Comparison of ENCODE assay signal across 17 cellular contexts in the genomic region with DNA sequence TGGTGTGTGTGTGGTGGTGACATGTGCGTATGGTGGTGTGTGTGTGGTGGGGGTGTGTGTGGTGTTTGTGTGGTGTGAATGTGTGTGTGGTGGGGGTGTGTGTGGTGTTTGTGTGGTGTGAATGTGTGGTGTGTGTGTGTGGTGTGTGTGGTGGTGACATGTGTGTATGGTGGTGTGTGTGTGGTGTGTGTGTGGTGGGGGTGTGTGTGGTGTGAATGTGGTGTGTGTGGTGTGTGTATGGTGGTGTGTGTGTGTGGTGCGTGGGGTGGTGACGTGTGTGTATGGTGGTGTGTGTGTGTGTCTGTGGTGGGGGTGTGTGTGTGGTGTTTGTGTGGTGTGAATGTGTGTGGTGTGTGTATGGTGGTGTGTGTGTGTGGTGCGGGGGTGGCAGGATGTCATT.
DNase-seq lines count a peak whose midpoint lies in the region; ATAC-seq, FAIRE-seq and TF ChIP-seq lines count a peak whose summit lies in the region.
"Had no signal": no experiment of that assay in that cellular context is flagged by ENCODE, and none has a peak within 500 bp of the region (broad histone marks: within the 10 kb centered on the region; RNA-seq: fewer than 3 reads in every experiment).

No MANE protein-coding gene starts in this region.

- H3K27me3 ChIP-seq in bronchial epithelial cell (ENCODE audit: control insufficient read depth, insufficient read depth, low read length) (no peaks in the 10 kb centered on the region), HepG2 (ENCODE audit: control insufficient read depth in 1 of 2, insufficient read depth in 2 of 2, low read length in 2 of 2) (peaks cover 0 to 18% of the 10 kb centered on the region in 2 experiments; a peak in 3 of 5 replicates)
- H3K27me3 ChIP-seq: BLaER1 had no signal

- no TSS peak for BruUV-seq in HepG2 (replicated peaks; lab: Mats Ljungman, UMichigan)

- no peak overlapping the region for H3K4me2 ChIP-seq in HepG2 (ENCODE audit: low read depth, low read length)
- H3K4me2 ChIP-seq: BLaER1 had no signal

- TF ChIP-seq RAD21 in HepG2 (CRISPR knock-in tag; IDR thresholded peaks at IDR 0.05): no peak

- H3K4me1 ChIP-seq in HepG2 (ENCODE audit: insufficient read depth, low read length): no peaks in the 10 kb centered on the region
- H3K4me1 ChIP-seq: Caco-2 had no signal

- TF ChIP-seq EP300 in HepG2 (IDR thresholded peaks at IDR 0.05; ENCODE audit: low read depth in 2 of 2, low read length in 2 of 2) (no peak), HepG2 (CRISPR knock-in tag; IDR thresholded peaks at IDR 0.05; ENCODE audit: borderline replicate concordance) (no peak)

- POLR2A ChIA-PET in HepG2 (lab: Yijun Ruan, JAX): no interaction called here

- WGBS in HepG2 (ENCODE audit: low lambda C conversion rate): 92% methylated on average over 4 of the region's 4 CpGs

- no peak for TF ChIP-seq POLR2A in HepG2 (IDR thresholded peaks at IDR 0.05; ENCODE audit: insufficient read depth in 1 of 2, low read depth in 2 of 2, low read length in 2 of 2)

- H4K20me1 ChIP-seq in HepG2 (ENCODE audit: insufficient read depth, low read length): no peaks in the 10 kb centered on the region; the same call in 1 of the 2 replicates
- H4K20me1 ChIP-seq: BLaER1 had no signal

- H3K27ac ChIP-seq in HepG2 (ENCODE audit: extremely low read length, insufficient read depth, low read length): no peak overlapping the region
- H3K27ac ChIP-seq: 22Rv1, BLaER1 had no signal

- no peaks in the 10 kb centered on the region for H3K9me3 Mint-ChIP-seq in activated CD8-positive, alpha-beta memory T cell treated with anti-CD3 and anti-CD28 coated beads, Interleukin-2, amount 10 ng/mL, durations not matched to agents 7 days and 5 days (ENCODE audit: low read depth)
- H3K9me3 Mint-ChIP-seq: CD8-positive, alpha-beta memory T cell had no signal

- H3K36me3 ChIP-seq in bronchial epithelial cell (ENCODE audit: control insufficient read depth, insufficient read depth, low read length): no peaks in the 10 kb centered on the region
- no peaks in the 10 kb centered on the region for H3K36me3 ChIP-seq in HepG2 (replicated peaks in 1 of 2; ENCODE audit: control insufficient read depth in 1 of 2, insufficient read depth in 2 of 2, low read length in 2 of 2)
- H3K36me3 ChIP-seq: BLaER1 had no signal

- DNase-seq in activated CD8-positive, alpha-beta memory T cell treated with anti-CD3 and anti-CD28 coated beads, Interleukin-2, amount 10 ng/mL, durations not matched to agents 7 days and 5 days: no peak
- no peak for DNase-seq in activated CD8-positive, alpha-beta memory T cell treated with anti-CD3 and anti-CD28 coated beads for 24 hours
- DNase-seq in bronchial epithelial cell (ENCODE audit: low read depth) (no peak), HepG2 (ENCODE audit: low spot score) (no peak), urothelium cell line (ENCODE audit: low spot score) (no peak), SK-N-DZ (ENCODE audit: low spot score) (no peak), NCI-H146 treated with DMSO at 0.1 percent for 48 hours (lab: John Stamatoyannopoulos, UW; ENCODE audit: unreplicated experiment) (no peak)
- DNase-seq in stimulated activated naive CD8-positive, alpha-beta T cell treated with anti-CD3 and anti-CD28 coated beads, Interleukin-15, Interleukin-2, amounts not matched to agents 100 U/mL and 50 U/mL, for 24 hours: no peak
- DNase-seq: AML-193; Caco-2; CD8-positive, alpha-beta memory T cell; DND-41; GDM1; GOT3 had no signal

- H3K4me3 ChIP-seq in bronchial epithelial cell (ENCODE audit: low read depth, low read length): no peak overlapping the region
- H3K4me3 ChIP-seq in HepG2 (replicated peaks in 1 of 3; ENCODE audit: insufficient read depth in 1 of 3, low read depth in 2 of 3, low read length in 3 of 3): no peak overlapping the region
- H3K4me3 ChIP-seq: BLaER1 had no signal

- no peaks in the 10 kb centered on the region for H3K36me3 Mint-ChIP-seq in activated CD8-positive, alpha-beta memory T cell treated with anti-CD3 and anti-CD28 coated beads, Interleukin-2, amount 10 ng/mL, durations not matched to agents 7 days and 5 days
- H3K36me3 Mint-ChIP-seq: CD8-positive, alpha-beta memory T cell had no signal

- CTCF ChIA-PET in activated CD8-positive, alpha-beta memory T cell treated with anti-CD3 and anti-CD28 coated beads, Interleukin-2, amount 10 ng/mL, durations not matched to agents 7 days and 5 days (lab: Charles Lee): no interaction called here
- CTCF ChIA-PET in HepG2 (lab: Yijun Ruan, JAX; ENCODE audit: low intra/inter-chr PET ratio, low total read pairs): no interaction called here

- H3K27ac Mint-ChIP-seq in activated CD8-positive, alpha-beta memory T cell treated with anti-CD3 and anti-CD28 coated beads, Interleukin-2, amount 10 ng/mL, durations not matched to agents 7 days and 5 days: peak overlapping the region; percentile 60

- no peaks in the 10 kb centered on the region for H3K27me3 Mint-ChIP-seq in activated CD8-positive, alpha-beta memory T cell treated with anti-CD3 and anti-CD28 coated beads, Interleukin-2, amount 10 ng/mL, durations not matched to agents 7 days and 5 days
- H3K27me3 Mint-ChIP-seq: CD8-positive, alpha-beta memory T cell had no signal

- no peaks in the 10 kb centered on the region for H3K79me2 ChIP-seq in HepG2 (ENCODE audit: insufficient read depth, low read length)

- no peak for ATAC-seq in activated CD8-positive, alpha-beta memory T cell treated with anti-CD3 and anti-CD28 coated beads, Interleukin-2, amount 10 ng/mL, durations not matched to agents 7 days and 5 days
- no peak for ATAC-seq in HepG2
- no peak for ATAC-seq in stimulated activated naive CD8-positive, alpha-beta T cell treated with anti-CD3 and anti-CD28 coated beads, Interleukin-15, Interleukin-2, amounts not matched to agents 100 U/mL and 50 U/mL, for 24 hours
- ATAC-seq: HCT116 had no signal

- no peaks in the 10 kb centered on the region for H3K9me3 ChIP-seq in HepG2 (ENCODE audit: low read length)
- H3K9me3 ChIP-seq: BLaER1, Caco-2 had no signal

- in situ Hi-C loops in HepG2 (cut with HindIII; ENCODE audit: extremely low pct_ligation_motif_present, low pct_unique_long_range_greater_than_20kb): no loop called here

- no peaks in the 10 kb centered on the region for H3K4me1 Mint-ChIP-seq in activated CD8-positive, alpha-beta memory T cell treated with anti-CD3 and anti-CD28 coated beads, Interleukin-2, amount 10 ng/mL, durations not matched to agents 7 days and 5 days
- H3K4me1 Mint-ChIP-seq: CD8-positive, alpha-beta memory T cell had no signal

- no peak overlapping the region for H2AFZ ChIP-seq in HepG2 (ENCODE audit: low read length)

- H3K9ac ChIP-seq in HepG2 (ENCODE audit: insufficient read depth, low read depth, low read length): no peak overlapping the region
- H3K9ac ChIP-seq: BLaER1 had no signal

- intact Hi-C loops in HepG2 (cut with micrococcal nuclease; ENCODE audit: unreplicated experiment): no loop called here

- TF ChIP-seq CTCF in bronchial epithelial cell (IDR thresholded peaks at IDR 0.05; ENCODE audit: insufficient read depth, low read length, severe bottlenecking) (no peak), HepG2 (CRISPR knock-in tag; IDR thresholded peaks at IDR 0.05) (no peak)

- H3K4me3 Mint-ChIP-seq in activated CD8-positive, alpha-beta memory T cell treated with anti-CD3 and anti-CD28 coated beads, Interleukin-2, amount 10 ng/mL, durations not matched to agents 7 days and 5 days: no peak overlapping the region
- H3K4me3 Mint-ChIP-seq: CD8-positive, alpha-beta memory T cell had no signal

- FAIRE-seq in bronchial epithelial cell (lab: Jason Lieb, UNC): peak; percentile 100
- no peak for FAIRE-seq in HepG2 (lab: Jason Lieb, UNC)
- peak; percentile 99 for FAIRE-seq in urothelium cell line (lab: Jason Lieb, UNC)

TF ChIP-seq in HepG2, 621 proteins besides CTCF, POLR2A, EP300 and RAD21:
- peak; percentile 81; the same call in 1 of the 2 replicates for TF ChIP-seq HNRNPL (IDR thresholded peaks at IDR 0.05; ENCODE audit: low read depth, low read length)
- no peak for TF ChIP-seq IRF2 (CRISPR knock-in tag; IDR thresholded peaks at IDR 0.05)
- TF ChIP-seq, protein P1, sequence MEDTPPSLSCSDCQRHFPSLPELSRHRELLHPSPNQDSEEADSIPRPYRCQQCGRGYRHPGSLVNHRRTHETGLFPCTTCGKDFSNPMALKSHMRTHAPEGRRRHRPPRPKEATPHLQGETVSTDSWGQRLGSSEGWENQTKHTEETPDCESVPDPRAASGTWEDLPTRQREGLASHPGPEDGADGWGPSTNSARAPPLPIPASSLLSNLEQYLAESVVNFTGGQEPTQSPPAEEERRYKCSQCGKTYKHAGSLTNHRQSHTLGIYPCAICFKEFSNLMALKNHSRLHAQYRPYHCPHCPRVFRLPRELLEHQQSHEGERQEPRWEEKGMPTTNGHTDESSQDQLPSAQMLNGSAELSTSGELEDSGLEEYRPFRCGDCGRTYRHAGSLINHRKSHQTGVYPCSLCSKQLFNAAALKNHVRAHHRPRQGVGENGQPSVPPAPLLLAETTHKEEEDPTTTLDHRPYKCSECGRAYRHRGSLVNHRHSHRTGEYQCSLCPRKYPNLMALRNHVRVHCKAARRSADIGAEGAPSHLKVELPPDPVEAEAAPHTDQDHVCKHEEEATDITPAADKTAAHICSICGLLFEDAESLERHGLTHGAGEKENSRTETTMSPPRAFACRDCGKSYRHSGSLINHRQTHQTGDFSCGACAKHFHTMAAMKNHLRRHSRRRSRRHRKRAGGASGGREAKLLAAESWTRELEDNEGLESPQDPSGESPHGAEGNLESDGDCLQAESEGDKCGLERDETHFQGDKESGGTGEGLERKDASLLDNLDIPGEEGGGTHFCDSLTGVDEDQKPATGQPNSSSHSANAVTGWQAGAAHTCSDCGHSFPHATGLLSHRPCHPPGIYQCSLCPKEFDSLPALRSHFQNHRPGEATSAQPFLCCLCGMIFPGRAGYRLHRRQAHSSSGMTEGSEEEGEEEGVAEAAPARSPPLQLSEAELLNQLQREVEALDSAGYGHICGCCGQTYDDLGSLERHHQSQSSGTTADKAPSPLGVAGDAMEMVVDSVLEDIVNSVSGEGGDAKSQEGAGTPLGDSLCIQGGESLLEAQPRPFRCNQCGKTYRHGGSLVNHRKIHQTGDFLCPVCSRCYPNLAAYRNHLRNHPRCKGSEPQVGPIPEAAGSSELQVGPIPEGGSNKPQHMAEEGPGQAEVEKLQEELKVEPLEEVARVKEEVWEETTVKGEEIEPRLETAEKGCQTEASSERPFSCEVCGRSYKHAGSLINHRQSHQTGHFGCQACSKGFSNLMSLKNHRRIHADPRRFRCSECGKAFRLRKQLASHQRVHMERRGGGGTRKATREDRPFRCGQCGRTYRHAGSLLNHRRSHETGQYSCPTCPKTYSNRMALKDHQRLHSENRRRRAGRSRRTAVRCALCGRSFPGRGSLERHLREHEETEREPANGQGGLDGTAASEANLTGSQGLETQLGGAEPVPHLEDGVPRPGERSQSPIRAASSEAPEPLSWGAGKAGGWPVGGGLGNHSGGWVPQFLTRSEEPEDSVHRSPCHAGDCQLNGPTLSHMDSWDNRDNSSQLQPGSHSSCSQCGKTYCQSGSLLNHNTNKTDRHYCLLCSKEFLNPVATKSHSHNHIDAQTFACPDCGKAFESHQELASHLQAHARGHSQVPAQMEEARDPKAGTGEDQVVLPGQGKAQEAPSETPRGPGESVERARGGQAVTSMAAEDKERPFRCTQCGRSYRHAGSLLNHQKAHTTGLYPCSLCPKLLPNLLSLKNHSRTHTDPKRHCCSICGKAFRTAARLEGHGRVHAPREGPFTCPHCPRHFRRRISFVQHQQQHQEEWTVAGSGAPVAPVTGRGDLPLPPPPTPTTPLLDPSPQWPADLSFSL (CRISPR knock-in tag; IDR thresholded peaks at IDR 0.05): peak; percentile 60; the same call in 1 of the 2 replicates
TF ChIP-seq in HepG2: peak in this region for 2.
